Comparison of ENCODE assay signal across 1 cellular context in the genomic region with DNA sequence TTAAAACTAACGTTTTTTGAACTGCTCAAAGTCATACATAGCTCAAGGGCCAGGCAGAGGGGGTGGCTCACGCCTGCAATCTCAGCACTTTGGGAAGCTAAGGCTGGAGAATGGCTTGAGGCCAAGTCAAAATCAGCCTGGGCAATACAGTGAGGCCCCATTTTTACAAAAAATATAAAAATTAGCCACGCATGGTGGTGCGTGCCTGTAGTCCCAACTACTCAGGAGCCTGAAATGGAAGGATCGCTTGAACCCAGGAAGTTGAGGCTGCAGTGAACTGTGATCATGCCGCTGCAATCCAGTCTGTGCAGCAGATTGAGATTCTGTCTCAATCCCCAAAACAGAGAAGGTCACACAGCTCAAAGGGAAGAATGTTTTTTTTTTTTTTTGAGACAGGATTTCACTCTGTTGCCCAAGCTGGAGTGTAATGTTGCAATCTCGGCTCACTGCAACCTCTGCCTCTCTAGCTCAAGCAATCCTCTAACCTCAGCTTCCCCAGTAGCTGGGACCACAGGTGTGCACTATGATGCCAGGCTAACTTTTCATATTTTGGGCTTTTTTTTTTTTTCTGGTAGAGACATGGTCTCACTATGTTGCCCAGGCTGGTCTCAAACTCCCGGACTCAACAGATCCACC.
TF ChIP-seq lines count a peak whose summit lies in the region.

No MANE protein-coding gene starts in this region.

TF ChIP-seq in HepG2, 621 proteins besides CTCF, POLR2A, EP300 and RAD21 (continued from another document):
- TF ChIP-seq, protein P1, sequence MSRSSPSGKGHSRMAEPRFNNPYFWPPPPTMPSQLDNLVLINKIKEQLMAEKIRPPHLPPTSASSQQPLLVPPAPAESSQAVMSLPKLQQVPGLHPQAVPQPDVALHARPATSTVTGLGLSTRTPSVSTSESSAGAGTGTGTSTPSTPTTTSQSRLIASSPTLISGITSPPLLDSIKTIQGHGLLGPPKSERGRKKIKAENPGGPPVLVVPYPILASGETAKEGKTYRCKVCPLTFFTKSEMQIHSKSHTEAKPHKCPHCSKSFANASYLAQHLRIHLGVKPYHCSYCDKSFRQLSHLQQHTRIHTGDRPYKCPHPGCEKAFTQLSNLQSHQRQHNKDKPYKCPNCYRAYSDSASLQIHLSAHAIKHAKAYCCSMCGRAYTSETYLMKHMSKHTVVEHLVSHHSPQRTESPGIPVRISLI (CRISPR knock-in tag; IDR thresholded peaks at IDR 0.05; ENCODE audit: borderline replicate concordance), result peak; percentile 99
- TF ChIP-seq, protein P2, sequence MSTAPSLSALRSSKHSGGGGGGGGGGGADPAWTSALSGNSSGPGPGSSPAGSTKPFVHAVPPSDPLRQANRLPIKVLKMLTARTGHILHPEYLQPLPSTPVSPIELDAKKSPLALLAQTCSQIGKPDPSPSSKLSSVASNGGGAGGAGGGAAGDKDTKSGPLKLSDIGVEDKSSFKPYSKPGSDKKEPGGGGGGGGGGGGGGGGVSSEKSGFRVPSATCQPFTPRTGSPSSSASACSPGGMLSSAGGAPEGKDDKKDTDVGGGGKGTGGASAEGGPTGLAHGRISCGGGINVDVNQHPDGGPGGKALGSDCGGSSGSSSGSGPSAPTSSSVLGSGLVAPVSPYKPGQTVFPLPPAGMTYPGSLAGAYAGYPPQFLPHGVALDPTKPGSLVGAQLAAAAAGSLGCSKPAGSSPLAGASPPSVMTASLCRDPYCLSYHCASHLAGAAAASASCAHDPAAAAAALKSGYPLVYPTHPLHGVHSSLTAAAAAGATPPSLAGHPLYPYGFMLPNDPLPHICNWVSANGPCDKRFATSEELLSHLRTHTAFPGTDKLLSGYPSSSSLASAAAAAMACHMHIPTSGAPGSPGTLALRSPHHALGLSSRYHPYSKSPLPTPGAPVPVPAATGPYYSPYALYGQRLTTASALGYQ (CRISPR knock-in tag; IDR thresholded peaks at IDR 0.05), result no peak
- TF ChIP-seq, protein P3, sequence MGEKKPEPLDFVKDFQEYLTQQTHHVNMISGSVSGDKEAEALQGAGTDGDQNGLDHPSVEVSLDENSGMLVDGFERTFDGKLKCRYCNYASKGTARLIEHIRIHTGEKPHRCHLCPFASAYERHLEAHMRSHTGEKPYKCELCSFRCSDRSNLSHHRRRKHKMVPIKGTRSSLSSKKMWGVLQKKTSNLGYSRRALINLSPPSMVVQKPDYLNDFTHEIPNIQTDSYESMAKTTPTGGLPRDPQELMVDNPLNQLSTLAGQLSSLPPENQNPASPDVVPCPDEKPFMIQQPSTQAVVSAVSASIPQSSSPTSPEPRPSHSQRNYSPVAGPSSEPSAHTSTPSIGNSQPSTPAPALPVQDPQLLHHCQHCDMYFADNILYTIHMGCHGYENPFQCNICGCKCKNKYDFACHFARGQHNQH (CRISPR knock-in tag; IDR thresholded peaks at IDR 0.05), result 0 out of 2 replicates have a peak, but pooled peaks have one; percentile 49
- TF ChIP-seq FOXA1 (IDR thresholded peaks at IDR 0.05) (no peak), FOXA1 (CRISPR knock-in tag; IDR thresholded peaks at IDR 0.05) (0 out of 2 replicates have a peak, but pooled peaks have one; percentile 4), ZNF768 (CRISPR knock-in tag; IDR thresholded peaks at IDR 0.05) (peak; percentile 87), CEBPB (IDR thresholded peaks at IDR 0.05; ENCODE audit: borderline replicate concordance, low read depth, low read length) (peak; percentile 99), FOSL2 (CRISPR knock-in tag; IDR thresholded peaks at IDR 0.05) (0 out of 2 replicates have a peak, but pooled peaks have one; percentile 44), GABPB1 (CRISPR knock-in tag; IDR thresholded peaks at IDR 0.05) (peak; percentile 39), FOXJ3 (CRISPR knock-in tag; IDR thresholded peaks at IDR 0.05; ENCODE audit: borderline replicate concordance) (no peak), CEBPG (CRISPR knock-in tag; IDR thresholded peaks at IDR 0.05) (peak; percentile 96), SOX13 (IDR thresholded peaks at IDR 0.05) (no peak; the same call in 1 of the 2 replicates), SOX13 (CRISPR knock-in tag; conservative IDR thresholded peaks at IDR 0.05 in 1 of 2, IDR thresholded peaks at IDR 0.05 in 1 of 2) (0 out of 4 replicates have a peak, but pooled peaks of 1 of the 2 experiments have one; percentile 39), ZNF350 (CRISPR knock-in tag; IDR thresholded peaks at IDR 0.05; ENCODE audit: borderline replicate concordance, low read depth) (peak; percentile 45; the same call in 1 of the 2 replicates), KDM5B (CRISPR knock-in tag; IDR thresholded peaks at IDR 0.05; ENCODE audit: borderline replicate concordance) (0 out of 2 replicates have a peak, but pooled peaks have one; percentile 30), FOXC1 (CRISPR knock-in tag; IDR thresholded peaks at IDR 0.05; ENCODE audit: borderline replicate concordance) (peak; percentile 81)
- TF ChIP-seq, protein P4, sequence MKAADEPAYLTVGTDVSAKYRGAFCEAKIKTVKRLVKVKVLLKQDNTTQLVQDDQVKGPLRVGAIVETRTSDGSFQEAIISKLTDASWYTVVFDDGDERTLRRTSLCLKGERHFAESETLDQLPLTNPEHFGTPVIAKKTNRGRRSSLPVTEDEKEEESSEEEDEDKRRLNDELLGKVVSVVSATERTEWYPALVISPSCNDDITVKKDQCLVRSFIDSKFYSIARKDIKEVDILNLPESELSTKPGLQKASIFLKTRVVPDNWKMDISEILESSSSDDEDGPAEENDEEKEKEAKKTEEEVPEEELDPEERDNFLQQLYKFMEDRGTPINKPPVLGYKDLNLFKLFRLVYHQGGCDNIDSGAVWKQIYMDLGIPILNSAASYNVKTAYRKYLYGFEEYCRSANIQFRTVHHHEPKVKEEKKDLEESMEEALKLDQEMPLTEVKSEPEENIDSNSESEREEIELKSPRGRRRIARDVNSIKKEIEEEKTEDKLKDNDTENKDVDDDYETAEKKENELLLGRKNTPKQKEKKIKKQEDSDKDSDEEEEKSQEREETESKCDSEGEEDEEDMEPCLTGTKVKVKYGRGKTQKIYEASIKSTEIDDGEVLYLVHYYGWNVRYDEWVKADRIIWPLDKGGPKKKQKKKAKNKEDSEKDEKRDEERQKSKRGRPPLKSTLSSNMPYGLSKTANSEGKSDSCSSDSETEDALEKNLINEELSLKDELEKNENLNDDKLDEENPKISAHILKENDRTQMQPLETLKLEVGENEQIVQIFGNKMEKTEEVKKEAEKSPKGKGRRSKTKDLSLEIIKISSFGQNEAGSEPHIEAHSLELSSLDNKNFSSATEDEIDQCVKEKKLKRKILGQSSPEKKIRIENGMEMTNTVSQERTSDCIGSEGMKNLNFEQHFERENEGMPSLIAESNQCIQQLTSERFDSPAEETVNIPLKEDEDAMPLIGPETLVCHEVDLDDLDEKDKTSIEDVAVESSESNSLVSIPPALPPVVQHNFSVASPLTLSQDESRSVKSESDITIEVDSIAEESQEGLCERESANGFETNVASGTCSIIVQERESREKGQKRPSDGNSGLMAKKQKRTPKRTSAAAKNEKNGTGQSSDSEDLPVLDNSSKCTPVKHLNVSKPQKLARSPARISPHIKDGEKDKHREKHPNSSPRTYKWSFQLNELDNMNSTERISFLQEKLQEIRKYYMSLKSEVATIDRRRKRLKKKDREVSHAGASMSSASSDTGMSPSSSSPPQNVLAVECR (CRISPR knock-in tag; IDR thresholded peaks at IDR 0.05; ENCODE audit: borderline replicate concordance), result peak; percentile 64
